In genomic region chr2:107303964-107304363, GRCh38 we compare ENCODE assay signal across 1 cellular context.
TF ChIP-seq lines count a peak whose summit lies in the region.

No MANE protein-coding gene starts in this region.

TF ChIP-seq in SK-N-SH, 30 proteins besides CTCF, POLR2A, EP300 and RAD21 (continued from another document):
- TF ChIP-seq, protein P1, sequence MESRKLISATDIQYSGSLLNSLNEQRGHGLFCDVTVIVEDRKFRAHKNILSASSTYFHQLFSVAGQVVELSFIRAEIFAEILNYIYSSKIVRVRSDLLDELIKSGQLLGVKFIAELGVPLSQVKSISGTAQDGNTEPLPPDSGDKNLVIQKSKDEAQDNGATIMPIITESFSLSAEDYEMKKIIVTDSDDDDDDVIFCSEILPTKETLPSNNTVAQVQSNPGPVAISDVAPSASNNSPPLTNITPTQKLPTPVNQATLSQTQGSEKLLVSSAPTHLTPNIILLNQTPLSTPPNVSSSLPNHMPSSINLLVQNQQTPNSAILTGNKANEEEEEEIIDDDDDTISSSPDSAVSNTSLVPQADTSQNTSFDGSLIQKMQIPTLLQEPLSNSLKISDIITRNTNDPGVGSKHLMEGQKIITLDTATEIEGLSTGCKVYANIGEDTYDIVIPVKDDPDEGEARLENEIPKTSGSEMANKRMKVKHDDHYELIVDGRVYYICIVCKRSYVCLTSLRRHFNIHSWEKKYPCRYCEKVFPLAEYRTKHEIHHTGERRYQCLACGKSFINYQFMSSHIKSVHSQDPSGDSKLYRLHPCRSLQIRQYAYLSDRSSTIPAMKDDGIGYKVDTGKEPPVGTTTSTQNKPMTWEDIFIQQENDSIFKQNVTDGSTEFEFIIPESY (IDR thresholded peaks at IDR 0.05; ENCODE audit: borderline replicate concordance, low read depth): no peak
